In the genomic region with DNA sequence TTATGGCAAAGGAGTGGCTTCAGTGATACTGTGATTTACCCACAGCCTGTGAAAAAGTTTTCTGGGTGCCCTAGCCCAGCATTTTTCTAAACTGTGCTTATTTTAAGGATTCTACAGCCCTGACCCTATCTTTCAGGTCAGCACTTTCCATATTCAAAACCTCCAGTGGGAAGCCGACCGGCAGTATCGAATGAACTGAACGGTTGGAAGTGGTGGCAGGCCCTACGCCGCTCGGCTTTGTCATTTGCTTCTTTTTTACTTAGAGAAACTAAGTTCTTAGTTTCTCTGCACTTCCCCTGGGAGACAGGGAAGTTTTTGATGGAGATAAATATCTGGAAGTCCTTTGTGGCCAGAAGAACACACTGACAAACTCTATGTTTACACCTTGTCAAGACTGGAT, we compare ENCODE assay signal across 1 cellular context.
TF ChIP-seq lines count a peak whose summit lies in the region.

No MANE protein-coding gene starts in this region.

TF ChIP-seq in HepG2, 621 proteins besides CTCF, POLR2A, EP300 and RAD21:
- TF ChIP-seq TEAD3 (CRISPR knock-in tag; optimal IDR thresholded peaks at IDR 0.05; ENCODE audit: borderline replicate concordance) (no peak), MYNN (CRISPR knock-in tag; IDR thresholded peaks at IDR 0.05; ENCODE audit: low read depth) (no peak), ZNF724P (CRISPR knock-in tag; IDR thresholded peaks at IDR 0.05; ENCODE audit: borderline replicate concordance) (no peak), ATM (IDR thresholded peaks at IDR 0.05; ENCODE audit: borderline replicate concordance) (no peak), ZBTB7A (CRISPR knock-in tag; IDR thresholded peaks at IDR 0.05) (no peak), SOX6 (IDR thresholded peaks at IDR 0.05) (no peak), SOX6 (CRISPR knock-in tag; IDR thresholded peaks at IDR 0.05) (no peak), CBX1 (IDR thresholded peaks at IDR 0.05; ENCODE audit: low read depth) (no peak), NFKB2 (CRISPR knock-in tag; IDR thresholded peaks at IDR 0.05; ENCODE audit: borderline replicate concordance) (no peak), ZNF713 (CRISPR knock-in tag; IDR thresholded peaks at IDR 0.05) (no peak), ZFP1 (CRISPR knock-in tag; IDR thresholded peaks at IDR 0.05) (no peak), BRCA1 (CRISPR knock-in tag; IDR thresholded peaks at IDR 0.05) (no peak), ZNF30 (CRISPR knock-in tag; IDR thresholded peaks at IDR 0.05) (no peak), TBX3 (IDR thresholded peaks at IDR 0.05; ENCODE audit: borderline replicate concordance) (no peak), ZNF232 (CRISPR knock-in tag; IDR thresholded peaks at IDR 0.05; ENCODE audit: borderline replicate concordance) (no peak)
- TF ChIP-seq, protein P1, sequence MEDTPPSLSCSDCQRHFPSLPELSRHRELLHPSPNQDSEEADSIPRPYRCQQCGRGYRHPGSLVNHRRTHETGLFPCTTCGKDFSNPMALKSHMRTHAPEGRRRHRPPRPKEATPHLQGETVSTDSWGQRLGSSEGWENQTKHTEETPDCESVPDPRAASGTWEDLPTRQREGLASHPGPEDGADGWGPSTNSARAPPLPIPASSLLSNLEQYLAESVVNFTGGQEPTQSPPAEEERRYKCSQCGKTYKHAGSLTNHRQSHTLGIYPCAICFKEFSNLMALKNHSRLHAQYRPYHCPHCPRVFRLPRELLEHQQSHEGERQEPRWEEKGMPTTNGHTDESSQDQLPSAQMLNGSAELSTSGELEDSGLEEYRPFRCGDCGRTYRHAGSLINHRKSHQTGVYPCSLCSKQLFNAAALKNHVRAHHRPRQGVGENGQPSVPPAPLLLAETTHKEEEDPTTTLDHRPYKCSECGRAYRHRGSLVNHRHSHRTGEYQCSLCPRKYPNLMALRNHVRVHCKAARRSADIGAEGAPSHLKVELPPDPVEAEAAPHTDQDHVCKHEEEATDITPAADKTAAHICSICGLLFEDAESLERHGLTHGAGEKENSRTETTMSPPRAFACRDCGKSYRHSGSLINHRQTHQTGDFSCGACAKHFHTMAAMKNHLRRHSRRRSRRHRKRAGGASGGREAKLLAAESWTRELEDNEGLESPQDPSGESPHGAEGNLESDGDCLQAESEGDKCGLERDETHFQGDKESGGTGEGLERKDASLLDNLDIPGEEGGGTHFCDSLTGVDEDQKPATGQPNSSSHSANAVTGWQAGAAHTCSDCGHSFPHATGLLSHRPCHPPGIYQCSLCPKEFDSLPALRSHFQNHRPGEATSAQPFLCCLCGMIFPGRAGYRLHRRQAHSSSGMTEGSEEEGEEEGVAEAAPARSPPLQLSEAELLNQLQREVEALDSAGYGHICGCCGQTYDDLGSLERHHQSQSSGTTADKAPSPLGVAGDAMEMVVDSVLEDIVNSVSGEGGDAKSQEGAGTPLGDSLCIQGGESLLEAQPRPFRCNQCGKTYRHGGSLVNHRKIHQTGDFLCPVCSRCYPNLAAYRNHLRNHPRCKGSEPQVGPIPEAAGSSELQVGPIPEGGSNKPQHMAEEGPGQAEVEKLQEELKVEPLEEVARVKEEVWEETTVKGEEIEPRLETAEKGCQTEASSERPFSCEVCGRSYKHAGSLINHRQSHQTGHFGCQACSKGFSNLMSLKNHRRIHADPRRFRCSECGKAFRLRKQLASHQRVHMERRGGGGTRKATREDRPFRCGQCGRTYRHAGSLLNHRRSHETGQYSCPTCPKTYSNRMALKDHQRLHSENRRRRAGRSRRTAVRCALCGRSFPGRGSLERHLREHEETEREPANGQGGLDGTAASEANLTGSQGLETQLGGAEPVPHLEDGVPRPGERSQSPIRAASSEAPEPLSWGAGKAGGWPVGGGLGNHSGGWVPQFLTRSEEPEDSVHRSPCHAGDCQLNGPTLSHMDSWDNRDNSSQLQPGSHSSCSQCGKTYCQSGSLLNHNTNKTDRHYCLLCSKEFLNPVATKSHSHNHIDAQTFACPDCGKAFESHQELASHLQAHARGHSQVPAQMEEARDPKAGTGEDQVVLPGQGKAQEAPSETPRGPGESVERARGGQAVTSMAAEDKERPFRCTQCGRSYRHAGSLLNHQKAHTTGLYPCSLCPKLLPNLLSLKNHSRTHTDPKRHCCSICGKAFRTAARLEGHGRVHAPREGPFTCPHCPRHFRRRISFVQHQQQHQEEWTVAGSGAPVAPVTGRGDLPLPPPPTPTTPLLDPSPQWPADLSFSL (CRISPR knock-in tag; IDR thresholded peaks at IDR 0.05) = no peak
- TF ChIP-seq, protein P2, sequence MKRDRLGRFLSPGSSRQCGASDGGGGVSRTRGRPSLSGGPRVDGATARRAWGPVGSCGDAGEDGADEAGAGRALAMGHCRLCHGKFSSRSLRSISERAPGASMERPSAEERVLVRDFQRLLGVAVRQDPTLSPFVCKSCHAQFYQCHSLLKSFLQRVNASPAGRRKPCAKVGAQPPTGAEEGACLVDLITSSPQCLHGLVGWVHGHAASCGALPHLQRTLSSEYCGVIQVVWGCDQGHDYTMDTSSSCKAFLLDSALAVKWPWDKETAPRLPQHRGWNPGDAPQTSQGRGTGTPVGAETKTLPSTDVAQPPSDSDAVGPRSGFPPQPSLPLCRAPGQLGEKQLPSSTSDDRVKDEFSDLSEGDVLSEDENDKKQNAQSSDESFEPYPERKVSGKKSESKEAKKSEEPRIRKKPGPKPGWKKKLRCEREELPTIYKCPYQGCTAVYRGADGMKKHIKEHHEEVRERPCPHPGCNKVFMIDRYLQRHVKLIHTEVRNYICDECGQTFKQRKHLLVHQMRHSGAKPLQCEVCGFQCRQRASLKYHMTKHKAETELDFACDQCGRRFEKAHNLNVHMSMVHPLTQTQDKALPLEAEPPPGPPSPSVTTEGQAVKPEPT (CRISPR knock-in tag; IDR thresholded peaks at IDR 0.05; ENCODE audit: low read depth) = no peak
- TF ChIP-seq, protein P3, sequence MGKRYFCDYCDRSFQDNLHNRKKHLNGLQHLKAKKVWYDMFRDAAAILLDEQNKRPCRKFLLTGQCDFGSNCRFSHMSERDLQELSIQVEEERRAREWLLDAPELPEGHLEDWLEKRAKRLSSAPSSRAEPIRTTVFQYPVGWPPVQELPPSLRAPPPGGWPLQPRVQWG (CRISPR knock-in tag; IDR thresholded peaks at IDR 0.05; ENCODE audit: borderline replicate concordance, low read depth) = no peak
- TF ChIP-seq, protein P4, sequence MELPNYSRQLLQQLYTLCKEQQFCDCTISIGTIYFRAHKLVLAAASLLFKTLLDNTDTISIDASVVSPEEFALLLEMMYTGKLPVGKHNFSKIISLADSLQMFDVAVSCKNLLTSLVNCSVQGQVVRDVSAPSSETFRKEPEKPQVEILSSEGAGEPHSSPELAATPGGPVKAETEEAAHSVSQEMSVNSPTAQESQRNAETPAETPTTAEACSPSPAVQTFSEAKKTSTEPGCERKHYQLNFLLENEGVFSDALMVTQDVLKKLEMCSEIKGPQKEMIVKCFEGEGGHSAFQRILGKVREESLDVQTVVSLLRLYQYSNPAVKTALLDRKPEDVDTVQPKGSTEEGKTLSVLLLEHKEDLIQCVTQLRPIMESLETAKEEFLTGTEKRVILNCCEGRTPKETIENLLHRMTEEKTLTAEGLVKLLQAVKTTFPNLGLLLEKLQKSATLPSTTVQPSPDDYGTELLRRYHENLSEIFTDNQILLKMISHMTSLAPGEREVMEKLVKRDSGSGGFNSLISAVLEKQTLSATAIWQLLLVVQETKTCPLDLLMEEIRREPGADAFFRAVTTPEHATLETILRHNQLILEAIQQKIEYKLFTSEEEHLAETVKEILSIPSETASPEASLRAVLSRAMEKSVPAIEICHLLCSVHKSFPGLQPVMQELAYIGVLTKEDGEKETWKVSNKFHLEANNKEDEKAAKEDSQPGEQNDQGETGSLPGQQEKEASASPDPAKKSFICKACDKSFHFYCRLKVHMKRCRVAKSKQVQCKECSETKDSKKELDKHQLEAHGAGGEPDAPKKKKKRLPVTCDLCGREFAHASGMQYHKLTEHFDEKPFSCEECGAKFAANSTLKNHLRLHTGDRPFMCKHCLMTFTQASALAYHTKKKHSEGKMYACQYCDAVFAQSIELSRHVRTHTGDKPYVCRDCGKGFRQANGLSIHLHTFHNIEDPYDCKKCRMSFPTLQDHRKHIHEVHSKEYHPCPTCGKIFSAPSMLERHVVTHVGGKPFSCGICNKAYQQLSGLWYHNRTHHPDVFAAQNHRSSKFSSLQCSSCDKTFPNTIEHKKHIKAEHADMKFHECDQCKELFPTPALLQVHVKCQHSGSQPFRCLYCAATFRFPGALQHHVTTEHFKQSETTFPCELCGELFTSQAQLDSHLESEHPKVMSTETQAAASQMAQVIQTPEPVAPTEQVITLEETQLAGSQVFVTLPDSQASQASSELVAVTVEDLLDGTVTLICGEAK (IDR thresholded peaks at IDR 0.05) = no peak
- TF ChIP-seq, protein P4 (CRISPR knock-in tag; IDR thresholded peaks at IDR 0.05) = no peak
- TF ChIP-seq, protein P5, sequence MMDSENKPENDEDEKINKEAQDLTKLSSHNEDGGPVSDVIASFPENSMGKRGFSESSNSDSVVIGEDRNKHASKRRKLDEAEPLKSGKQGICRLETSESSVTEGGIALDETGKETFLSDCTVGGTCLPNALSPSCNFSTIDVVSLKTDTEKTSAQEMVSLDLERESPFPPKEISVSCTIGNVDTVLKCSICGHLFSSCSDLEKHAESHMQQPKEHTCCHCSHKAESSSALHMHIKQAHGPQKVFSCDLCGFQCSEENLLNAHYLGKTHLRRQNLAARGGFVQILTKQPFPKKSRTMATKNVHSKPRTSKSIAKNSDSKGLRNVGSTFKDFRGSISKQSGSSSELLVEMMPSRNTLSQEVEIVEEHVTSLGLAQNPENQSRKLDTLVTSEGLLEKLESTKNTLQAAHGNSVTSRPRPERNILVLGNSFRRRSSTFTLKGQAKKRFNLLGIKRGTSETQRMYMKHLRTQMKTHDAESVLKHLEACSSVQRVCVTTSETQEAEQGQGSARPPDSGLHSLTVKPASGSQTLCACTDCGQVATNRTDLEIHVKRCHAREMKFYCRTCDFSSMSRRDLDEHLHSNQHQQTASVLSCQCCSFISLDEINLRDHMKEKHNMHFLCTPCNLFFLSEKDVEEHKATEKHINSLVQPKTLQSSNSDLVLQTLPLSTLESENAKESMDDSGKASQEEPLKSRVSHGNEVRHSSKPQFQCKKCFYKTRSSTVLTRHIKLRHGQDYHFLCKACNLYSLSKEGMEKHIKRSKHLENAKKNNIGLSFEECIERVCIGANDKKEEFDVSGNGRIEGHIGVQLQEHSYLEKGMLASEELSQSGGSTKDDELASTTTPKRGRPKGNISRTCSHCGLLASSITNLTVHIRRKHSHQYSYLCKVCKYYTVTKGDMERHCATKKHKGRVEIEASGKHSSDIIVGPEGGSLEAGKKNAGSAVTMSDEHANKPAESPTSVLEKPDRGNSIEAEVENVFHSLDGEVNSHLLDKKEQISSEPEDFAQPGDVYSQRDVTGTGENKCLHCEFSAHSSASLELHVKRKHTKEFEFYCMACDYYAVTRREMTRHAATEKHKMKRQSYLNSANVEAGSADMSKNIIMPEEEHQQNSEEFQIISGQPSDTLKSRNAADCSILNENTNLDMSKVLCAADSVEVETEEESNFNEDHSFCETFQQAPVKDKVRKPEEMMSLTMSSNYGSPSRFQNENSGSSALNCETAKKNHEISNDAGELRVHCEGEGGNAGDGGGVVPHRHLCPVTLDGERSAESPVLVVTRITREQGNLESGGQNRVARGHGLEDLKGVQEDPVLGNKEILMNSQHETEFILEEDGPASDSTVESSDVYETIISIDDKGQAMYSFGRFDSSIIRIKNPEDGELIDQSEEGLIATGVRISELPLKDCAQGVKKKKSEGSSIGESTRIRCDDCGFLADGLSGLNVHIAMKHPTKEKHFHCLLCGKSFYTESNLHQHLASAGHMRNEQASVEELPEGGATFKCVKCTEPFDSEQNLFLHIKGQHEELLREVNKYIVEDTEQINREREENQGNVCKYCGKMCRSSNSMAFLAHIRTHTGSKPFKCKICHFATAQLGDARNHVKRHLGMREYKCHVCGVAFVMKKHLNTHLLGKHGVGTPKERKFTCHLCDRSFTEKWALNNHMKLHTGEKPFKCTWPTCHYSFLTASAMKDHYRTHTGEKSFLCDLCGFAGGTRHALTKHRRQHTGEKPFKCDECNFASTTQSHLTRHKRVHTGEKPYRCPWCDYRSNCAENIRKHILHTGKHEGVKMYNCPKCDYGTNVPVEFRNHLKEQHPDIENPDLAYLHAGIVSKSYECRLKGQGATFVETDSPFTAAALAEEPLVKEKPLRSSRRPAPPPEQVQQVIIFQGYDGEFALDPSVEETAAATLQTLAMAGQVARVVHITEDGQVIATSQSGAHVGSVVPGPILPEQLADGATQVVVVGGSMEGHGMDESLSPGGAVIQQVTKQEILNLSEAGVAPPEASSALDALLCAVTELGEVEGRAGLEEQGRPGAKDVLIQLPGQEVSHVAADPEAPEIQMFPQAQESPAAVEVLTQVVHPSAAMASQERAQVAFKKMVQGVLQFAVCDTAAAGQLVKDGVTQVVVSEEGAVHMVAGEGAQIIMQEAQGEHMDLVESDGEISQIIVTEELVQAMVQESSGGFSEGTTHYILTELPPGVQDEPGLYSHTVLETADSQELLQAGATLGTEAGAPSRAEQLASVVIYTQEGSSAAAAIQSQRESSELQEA (CRISPR knock-in tag; IDR thresholded peaks at IDR 0.05; ENCODE audit: not compliant biosample characterization) = no peak
